In genomic region chr21:44313451-44313850, GRCh38 we compare ENCODE assay signal across 1 cellular context.
TF ChIP-seq lines count a peak whose summit lies in the region.

No MANE protein-coding gene starts in this region.

TF ChIP-seq in GM12878, 131 proteins besides CTCF, POLR2A, EP300 and RAD21:
- no peak for TF ChIP-seq JUNB (IDR thresholded peaks at IDR 0.05)
- no peak for TF ChIP-seq CBFB (IDR thresholded peaks at IDR 0.05; ENCODE audit: low read depth)
